Comparison of ENCODE assay signal across 15 cellular contexts in the genomic region with DNA sequence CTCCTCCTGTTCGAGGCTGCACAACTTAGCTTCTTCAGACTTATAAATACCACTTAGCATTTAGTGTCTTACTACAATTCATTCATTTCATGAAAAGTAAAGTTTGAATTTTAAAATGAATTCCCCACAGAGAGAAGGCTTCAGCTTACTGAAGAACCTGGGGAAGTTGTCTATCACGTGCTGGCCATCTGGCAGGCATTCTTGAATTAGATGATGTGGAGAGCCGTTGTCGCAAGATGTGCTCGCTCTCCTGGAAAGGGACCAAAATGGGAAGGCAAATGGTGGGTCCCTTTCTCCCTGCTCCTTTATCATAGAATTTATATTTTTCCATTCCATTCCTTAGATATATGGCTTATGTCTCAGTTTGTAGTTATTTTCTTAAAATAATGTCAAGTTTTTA.
DNase-seq lines count a peak whose midpoint lies in the region; ATAC-seq, FAIRE-seq and TF ChIP-seq lines count a peak whose summit lies in the region.
"Had no signal": no experiment of that assay in that cellular context is flagged by ENCODE, and none has a peak within 500 bp of the region (broad histone marks: within the 10 kb centered on the region; RNA-seq: fewer than 3 reads in every experiment).

No MANE protein-coding gene starts in this region.

- no peak overlapping the region for H4K91ac ChIP-seq in H1 (replicated peaks; ENCODE audit: insufficient read length, low read length)

- no peaks in the 10 kb centered on the region for H3K27me3 Mint-ChIP-seq in activated naive CD4-positive, alpha-beta T cell treated with anti-CD3 and anti-CD28 coated beads, Interleukin-2, amount 50 U/mL, for 24 hours
- H3K27me3 Mint-ChIP-seq in stimulated activated naive B cell treated with anti-CD40 and anti-IgM and Interleukin-4, amounts not matched to agents 10 μg/mL and 1 μg/mL and 100 μg/mL, for 72 hours = no peaks in the 10 kb centered on the region
- H3K27me3 Mint-ChIP-seq: IgD-negative memory B cell had no signal

- no peak for TF ChIP-seq RAD21 in H1 (IDR thresholded peaks at IDR 0.05 in 1 of 2, conservative IDR thresholded peaks at IDR 0.05 in 1 of 2; ENCODE audit: low read depth in 2 of 2, low read length in 2 of 2)

- H3K4me1 ChIP-seq in OCI-LY1 (ENCODE audit: insufficient read depth, low read length, severe bottlenecking) (peaks cover 59% of the 10 kb centered on the region), H1 (replicated peaks in 1 of 4; ENCODE audit: control insufficient read depth in 3 of 4, insufficient read depth in 4 of 4, low read length in 3 of 4) (peaks cover 30 to 59% (median 35%) of the 10 kb centered on the region in 4 experiments)
- H3K4me1 ChIP-seq: sigmoid colon had no signal

- 95% methylated on average over 5 of the region's 5 CpGs; no CpG with 5 or more reads in 1 of the 2 experiments for WGBS in H1 (ENCODE audit: extremely low coverage in 1 of 2, insufficient coverage in 1 of 2, insufficient read length in 1 of 2, insufficient replicate concordance in 2 of 2, low coverage in 1 of 2, low lambda C conversion rate in 2 of 2, missing lambda C conversion rate in 1 of 2), 2 experiments

- peaks cover 2% of the 10 kb centered on the region for H3K36me3 Mint-ChIP-seq in activated naive CD4-positive, alpha-beta T cell treated with anti-CD3 and anti-CD28 coated beads, Interleukin-2, amount 50 U/mL, for 24 hours
- peaks cover 1 to 8% of the 10 kb centered on the region in 2 donors for H3K36me3 Mint-ChIP-seq in stimulated activated naive B cell treated with anti-CD40 and anti-IgM and Interleukin-4, amounts not matched to agents 10 μg/mL and 1 μg/mL and 100 μg/mL, for 72 hours
- H3K36me3 Mint-ChIP-seq: IgD-negative memory B cell had no signal

- H4K20me1 ChIP-seq in OCI-LY1 (ENCODE audit: insufficient read depth, low read length) (no peaks in the 10 kb centered on the region), H1 (replicated peaks in 1 of 2; ENCODE audit: control insufficient read depth in 1 of 2, insufficient read depth in 2 of 2, low read length in 2 of 2) (no peaks in the 10 kb centered on the region)

- H3K9me3 ChIP-seq in OCI-LY1 (ENCODE audit: low read length) (no peaks in the 10 kb centered on the region), H1 (ENCODE audit: insufficient read depth in 2 of 2, low read depth in 1 of 2, low read length in 1 of 2) (no peaks in the 10 kb centered on the region)
- H3K9me3 ChIP-seq: sigmoid colon had no signal

- H3K18ac ChIP-seq in H1 (ENCODE audit: extremely low read depth, low read length) = no peak overlapping the region

- no peak overlapping the region for H3K9ac ChIP-seq in OCI-LY1 (ENCODE audit: low read length)
- no peak overlapping the region for H3K9ac ChIP-seq in H1 (replicated peaks in 1 of 4; ENCODE audit: extremely low read depth in 1 of 4, low read depth in 3 of 4, low read length in 3 of 4)

- DNase-seq in activated naive CD4-positive, alpha-beta T cell treated with anti-CD3 and anti-CD28 coated beads, Interleukin-2, amount 50 U/mL, for 16 hours = no peak
- DNase-seq in H1 (ENCODE audit: low read depth in 1 of 2, low spot score in 2 of 2) (no peak), T-helper 9 cell (no peak), NCI-H1105 treated with DMSO at 0.1 percent for 48 hours (lab: John Stamatoyannopoulos, UW) (no peak)
- no peak for DNase-seq in stimulated activated naive B cell treated with anti-CD40 and anti-IgM and Interleukin-4, amounts not matched to agents 10 μg/mL and 1 μg/mL and 100 μg/mL, for 72 hours
- DNase-seq in activated effector memory CD4-positive, alpha-beta T cell treated with Interleukin-2 at 50 U/mL for 16 hours = no peak
- DNase-seq: AML-193; islet precursor cell; NCI-H1092; sigmoid colon; stimulated activated CD4-positive, alpha-beta T cell treated with anti-CD3 and anti-CD28 coated beads, Interleukin-4, amount 100 ng/mL, for 24 hours had no signal

- no peaks in the 10 kb centered on the region for H3K9me2 ChIP-seq in OCI-LY1 (ENCODE audit: low read depth, low read length)

- H3K23me2 ChIP-seq in H1 (ENCODE audit: low read depth, low read length) = no peaks in the 10 kb centered on the region

- H3K36me3 ChIP-seq in OCI-LY1 (ENCODE audit: insufficient read depth, low read length) (peaks cover 8% of the 10 kb centered on the region; the same call in 1 of the 2 replicates), H1 (ENCODE audit: control insufficient read depth in 2 of 4, insufficient read depth in 4 of 4, low read length in 3 of 4) (0 out of 8 replicates have a peak, but pooled peaks cover 0 to 2% (median 0%) of the 10 kb centered on the region in 4 experiments)
- H3K36me3 ChIP-seq: sigmoid colon had no signal

- H2BK20ac ChIP-seq in H1 (ENCODE audit: low read length) = no peak overlapping the region

- TF ChIP-seq CTCF in OCI-LY1 (IDR thresholded peaks at IDR 0.05; ENCODE audit: low read length) = no peak
- no peak for TF ChIP-seq CTCF in H1 (IDR thresholded peaks at IDR 0.05; ENCODE audit: control extremely low read depth in 1 of 3, insufficient read depth in 1 of 3, low read depth in 1 of 3, low read length in 3 of 3)

- no peak overlapping the region; the same call in 1 of the 2 replicates for H3K4me2 ChIP-seq in OCI-LY1 (ENCODE audit: low read length)
- H3K4me2 ChIP-seq in H1 (ENCODE audit: insufficient read depth in 1 of 2, low read depth in 2 of 2, low read length in 2 of 2) = no peak overlapping the region

- no peak for TF ChIP-seq EP300 in H1 (IDR thresholded peaks at IDR 0.05; ENCODE audit: borderline replicate concordance in 1 of 2, low read depth in 2 of 2, low read length in 2 of 2)

- no peak overlapping the region for H2AFZ ChIP-seq in OCI-LY1 (ENCODE audit: low read length)
- no peak overlapping the region for H2AFZ ChIP-seq in H1 (ENCODE audit: low read length)

- H3K27me3 ChIP-seq in OCI-LY1 (ENCODE audit: insufficient read depth, low read length) (no peaks in the 10 kb centered on the region), H1 (replicated peaks in 1 of 4; ENCODE audit: control insufficient read depth in 3 of 4, extremely low read depth in 1 of 4, insufficient read depth in 3 of 4, low read length in 3 of 4) (no peaks in the 10 kb centered on the region)
- H3K27me3 ChIP-seq: sigmoid colon had no signal

- no peak overlapping the region for H2AK5ac ChIP-seq in H1 (ENCODE audit: low read depth, low read length)

- CTCF ChIA-PET in H1 (lab: Charles Lee; ENCODE audit: partially characterized antibody) = interaction anchor here (0.9 to 1.8 kb wide), 8 partner anchors 11 to 107 kb away, joined by 3 to 8 read pairs (median 4); no protein-coding TSS in a partner anchor

- H3K14ac ChIP-seq in H1 (ENCODE audit: insufficient read length) = no peak overlapping the region

- H3K27ac ChIP-seq in OCI-LY1 (ENCODE audit: low read depth, low read length, poor library complexity, severe bottlenecking) = peak overlapping the region; percentile 99
- no peak overlapping the region for H3K27ac ChIP-seq in H1 (ENCODE audit: low read depth, low read length)
- H3K27ac ChIP-seq: sigmoid colon had no signal

- ATAC-seq in stimulated activated naive B cell treated with anti-CD40 and anti-IgM and Interleukin-4, amounts not matched to agents 10 μg/mL and 1 μg/mL and 100 μg/mL, for 72 hours (replicated peaks) = no peak

- H2BK120ac ChIP-seq in H1 (replicated peaks; ENCODE audit: low read depth, low read length) = no peak overlapping the region

- no peak overlapping the region for H2BK12ac ChIP-seq in H1 (ENCODE audit: low read depth, low read length)

- no peak for TF ChIP-seq POLR2A in H1 (IDR thresholded peaks at IDR 0.05; ENCODE audit: control extremely low read depth in 1 of 2, low read depth in 2 of 2, low read length in 2 of 2)

- no peak overlapping the region for H3K4me3 Mint-ChIP-seq in activated naive CD4-positive, alpha-beta T cell treated with anti-CD3 and anti-CD28 coated beads, Interleukin-2, amount 50 U/mL, for 24 hours
- H3K4me3 Mint-ChIP-seq in stimulated activated naive B cell treated with anti-CD40 and anti-IgM and Interleukin-4, amounts not matched to agents 10 μg/mL and 1 μg/mL and 100 μg/mL, for 72 hours = no peak overlapping the region
- H3K4me3 Mint-ChIP-seq: IgD-negative memory B cell had no signal

- POLR2A ChIA-PET in H1 (lab: Charles Lee; ENCODE audit: partially characterized antibody) = interaction anchor here (1.3 to 1.4 kb wide), 3 partner anchors 11 to 208 kb away, joined by 3 to 5 read pairs (median 4); a partner anchor contains a TSS

- H4K5ac ChIP-seq in H1 (ENCODE audit: insufficient read length, low read depth, low read length) = no peak overlapping the region

- H3K4me1 Mint-ChIP-seq in activated naive CD4-positive, alpha-beta T cell treated with anti-CD3 and anti-CD28 coated beads, Interleukin-2, amount 50 U/mL, for 24 hours = peaks cover 53% of the 10 kb centered on the region
- peaks cover 24 to 46% of the 10 kb centered on the region in 2 donors for H3K4me1 Mint-ChIP-seq in stimulated activated naive B cell treated with anti-CD40 and anti-IgM and Interleukin-4, amounts not matched to agents 10 μg/mL and 1 μg/mL and 100 μg/mL, for 72 hours

- H3K23ac ChIP-seq in H1 (ENCODE audit: insufficient read length) = no peak overlapping the region

- no peak overlapping the region for H3K56ac ChIP-seq in H1 (replicated peaks; ENCODE audit: insufficient read length, low read depth, low read length)

- FAIRE-seq in H1 (lab: Jason Lieb, UNC) = peak; percentile 13
- FAIRE-seq: TTC549 had no signal

- peak overlapping the region; percentile 48 for H3K27ac Mint-ChIP-seq in activated naive CD4-positive, alpha-beta T cell treated with anti-CD3 and anti-CD28 coated beads, Interleukin-2, amount 50 U/mL, for 24 hours
- H3K27ac Mint-ChIP-seq in stimulated activated naive B cell treated with anti-CD40 and anti-IgM and Interleukin-4, amounts not matched to agents 10 μg/mL and 1 μg/mL and 100 μg/mL, for 72 hours = peak overlapping the region; percentile 1

- peaks cover 13% of the 10 kb centered on the region; the same call in 1 of the 2 replicates for H3F3A ChIP-seq in OCI-LY1 (ENCODE audit: insufficient read depth, low read length)

- no peak overlapping the region for H3K4ac ChIP-seq in H1 (replicated peaks; ENCODE audit: insufficient read length, low read depth, low read length)

- H4K8ac ChIP-seq in H1 (ENCODE audit: extremely low read depth, insufficient read depth, low read length) = no peak overlapping the region

- H3K79me1 ChIP-seq in H1 (ENCODE audit: low read depth, low read length) = no peaks in the 10 kb centered on the region

- H3K79me2 ChIP-seq in OCI-LY1 (ENCODE audit: insufficient read depth, low read length) (no peaks in the 10 kb centered on the region), H1 (ENCODE audit: control insufficient read depth in 1 of 2, insufficient read depth in 2 of 2, low read length in 2 of 2) (no peaks in the 10 kb centered on the region)

- H2BK5ac ChIP-seq in H1 (ENCODE audit: low read depth, low read length) = no peak overlapping the region

- H3K9me3 Mint-ChIP-seq in activated naive CD4-positive, alpha-beta T cell treated with anti-CD3 and anti-CD28 coated beads, Interleukin-2, amount 50 U/mL, for 24 hours = no peaks in the 10 kb centered on the region
- no peaks in the 10 kb centered on the region for H3K9me3 Mint-ChIP-seq in stimulated activated naive B cell treated with anti-CD40 and anti-IgM and Interleukin-4, amounts not matched to agents 10 μg/mL and 1 μg/mL and 100 μg/mL, for 72 hours
- H3K9me3 Mint-ChIP-seq: IgD-negative memory B cell had no signal

- no peak overlapping the region for H2BK15ac ChIP-seq in H1 (ENCODE audit: low read length)

- H3K4me3 ChIP-seq in OCI-LY1 (ENCODE audit: low read depth, low read length, poor library complexity, severe bottlenecking) (no peak overlapping the region), H1 (ENCODE audit: extremely low read depth in 1 of 4, insufficient read depth in 2 of 4, low read depth in 3 of 4, low read length in 4 of 4) (no peak overlapping the region)
- H3K4me3 ChIP-seq: sigmoid colon had no signal
